In the genomic region with DNA sequence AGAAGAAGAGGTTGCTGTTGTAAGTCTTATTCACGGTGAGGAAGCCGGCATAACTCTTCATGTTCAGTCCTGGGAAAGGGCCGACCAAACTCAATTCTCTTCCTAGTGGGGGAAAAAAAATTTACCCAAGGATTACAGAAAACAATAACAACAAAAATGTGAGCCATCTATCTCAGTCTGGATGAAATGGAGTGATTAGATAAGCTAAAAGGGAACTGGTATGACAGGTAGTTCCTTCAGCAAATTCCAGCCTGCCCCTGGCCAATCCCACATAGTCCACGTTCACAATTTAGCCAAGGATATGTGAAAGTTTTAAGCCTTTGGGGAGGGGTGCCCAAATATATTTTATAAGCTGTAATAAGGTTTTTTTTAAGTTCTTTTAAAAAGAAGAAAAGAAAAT, we compare ENCODE assay signal across 25 cellular contexts. TPM values are rescaled to one million over a fixed set of nuclear protein-coding genes. Genes with fewer than 3 reads are reported as not detected.
"Had no signal": no experiment of that assay in that cellular context is flagged by ENCODE, and none has a peak within 500 bp of the region (broad histone marks: within the 10 kb centered on the region; RNA-seq: fewer than 3 reads in every experiment).

No MANE protein-coding gene starts in this region.

- H3K27ac ChIP-seq: ascending aorta, body of pancreas had no signal

- H3K36me3 ChIP-seq: ascending aorta, MG63 had no signal

- H3K27me3 ChIP-seq: ascending aorta, body of pancreas, MG63 had no signal

- DNase-seq: activated CD4-positive, alpha-beta T cell treated with anti-CD3 and anti-CD28 coated beads for 4 hours; activated CD8-positive, alpha-beta T cell treated with anti-CD3 and anti-CD28 coated beads for 36 hours; activated effector memory CD4-positive, alpha-beta T cell treated with Interleukin-2 at 50 U/mL for 16 hours; activated naive CD4-positive, alpha-beta T cell; activated naive CD8-positive, alpha-beta T cell treated with anti-CD3 and anti-CD28 coated beads, Interleukin-2, amount 50 U/mL, for 24 hours; activated T-cell treated with anti-CD3 and anti-CD28 coated beads, Interleukin-2, amount 50 U/mL, for 24 hours; amniotic stem cell; body of pancreas; MG63; MV-4-11; NCI-H1092 treated with DMSO at 0.1 percent for 48 hours; NCI-H1417 treated with DMSO at 0.1 percent for 48 hours; NCI-H1694; NCI-H2029; NCI-H345; NCI-H510A; NCI-H526 treated with DMSO at 0.1 percent for 48 hours; NCI-H82; NK-92 treated with Interleukin-12 subunit alpha and Interleukin-12 subunit beta, amount 100 ng/mL, for 24 hours; OCI-M1; SHP77 treated with DMSO at 0.1 percent for 48 hours had no signal

- H3K9me3 ChIP-seq: ascending aorta, body of pancreas, MG63 had no signal

- H3K4me3 ChIP-seq: ascending aorta, body of pancreas, MG63 had no signal

- H3K4me1 ChIP-seq: ascending aorta, body of pancreas had no signal

- ATAC-seq: activated CD4-positive, CD25-positive, alpha-beta regulatory T cell treated with anti-CD3 and anti-CD28 coated beads, Interleukin-2, amount 50 U/mL, for 24 hours; activated CD8-positive, alpha-beta T cell treated with anti-CD3 and anti-CD28 coated beads for 36 hours; activated naive CD8-positive, alpha-beta T cell treated with anti-CD3 and anti-CD28 coated beads, Interleukin-2, amount 50 U/mL, for 24 hours; body of pancreas had no signal

RNA-seq across cellular contexts. Expression of a gene that starts 33.6 kb away (rescaled TPM):
- total RNA-seq: activated CD8-positive, alpha-beta T cell treated with anti-CD3 and anti-CD28 coated beads for 36 hours; activated naive CD4-positive, alpha-beta T cell treated with anti-CD3 and anti-CD28 coated beads, Interleukin-2, amount 50 U/mL, for 72 hours; activated T-helper 1 cell treated with anti-CD3 and anti-CD28 coated beads, Interleukin-12 subunit alpha, Interleukin-12 subunit beta, Interleukin-2, Interleukin-4 antibody, amounts not matched to agents 30 ng/mL and 10 ng/mL and 1 ng/mL, durations not matched to agents 14 hours and 24 hours and 36 hours had no signal
